Comparison of ENCODE assay signal across 8 cellular contexts in genomic region chr13:84917252-84917878, GRCh38.
DNase-seq lines count a peak whose midpoint lies in the region; ATAC-seq and TF ChIP-seq lines count a peak whose summit lies in the region.

No MANE protein-coding gene starts in this region.

- no peaks in the 10 kb centered on the region for H3K9me2 ChIP-seq in SK-N-SH
- no peaks in the 10 kb centered on the region for H3K9me2 ChIP-seq in hepatocyte (replicated peaks; ENCODE audit: insufficient read depth)

- H3F3A ChIP-seq in SK-N-SH (replicated peaks; ENCODE audit: insufficient read depth) = no peaks in the 10 kb centered on the region

- CTCF ChIA-PET in SK-N-SH (lab: Yijun Ruan, JAX) = interaction anchor here (0.7 to 1.0 kb wide), 3 partner anchors 21 to 889 kb away, joined by 3 read pairs; partner anchors contain the start of gene SLITRK6

- TF ChIP-seq CTCF in AG09319 (IDR thresholded peaks at IDR 0.05; ENCODE audit: low read depth, low read length) = peak; percentile 31
- TF ChIP-seq CTCF in SK-N-SH (IDR thresholded peaks at IDR 0.05) = peak; percentile 72
- TF ChIP-seq CTCF in hepatocyte (IDR thresholded peaks at IDR 0.05; ENCODE audit: poor library complexity) = peak; percentile 70
- TF ChIP-seq CTCF in coronary artery (IDR thresholded peaks at IDR 0.05) = no peak

- H3K4me2 ChIP-seq in SK-N-SH = no peak overlapping the region
- H3K4me2 ChIP-seq in hepatocyte = no peak overlapping the region

- H3K4me3 Mint-ChIP-seq in activated T-cell treated with anti-CD3 and anti-CD28 coated beads, Interleukin-2, amount 50 U/mL, for 24 hours = no peak overlapping the region

- H3K79me2 ChIP-seq in SK-N-SH (ENCODE audit: insufficient read depth) (no peaks in the 10 kb centered on the region), hepatocyte (no peaks in the 10 kb centered on the region)

- TF ChIP-seq RAD21 in SK-N-SH (IDR thresholded peaks at IDR 0.05; ENCODE audit: low read length) = peak; percentile 57

- H3K27me3 ChIP-seq in SK-N-SH (ENCODE audit: insufficient read depth) (no peaks in the 10 kb centered on the region), hepatocyte (no peaks in the 10 kb centered on the region)

- DNase-seq in AG09319 (ENCODE audit: extremely low read depth, low read depth) = no peak
- DNase-seq in SK-N-SH = peak; percentile 34
- DNase-seq in hepatocyte (ENCODE audit: low spot score) = peak; percentile 35
- no peak for DNase-seq in coronary artery (ENCODE audit: low spot score)
- no peak for DNase-seq in activated T-cell treated with anti-CD3 and anti-CD28 coated beads, Interleukin-2, amount 50 U/mL, for 24 hours

- H3K27ac Mint-ChIP-seq in activated T-cell treated with anti-CD3 and anti-CD28 coated beads, Interleukin-2, amount 50 U/mL, for 24 hours = no peak overlapping the region

- 29% methylated on average over 4 of the region's 4 CpGs for WGBS in SK-N-SH (ENCODE audit: low lambda C conversion rate)
- WGBS in hepatocyte (ENCODE audit: low lambda C conversion rate, missing lambda C conversion rate) = 50% methylated on average over 4 of the region's 4 CpGs

- no peak overlapping the region for H3K4me3 ChIP-seq in SK-N-SH (ENCODE audit: low read depth in 2 of 2, low read length in 1 of 2)
- no peak overlapping the region for H3K4me3 ChIP-seq in hepatocyte
- no peak overlapping the region for H3K4me3 ChIP-seq in coronary artery

- H4K20me1 ChIP-seq in SK-N-SH (ENCODE audit: insufficient read depth) (no peaks in the 10 kb centered on the region), hepatocyte (ENCODE audit: insufficient read depth, poor library complexity, severe bottlenecking) (no peaks in the 10 kb centered on the region)

- H3K9me3 Mint-ChIP-seq in activated T-cell treated with anti-CD3 and anti-CD28 coated beads, Interleukin-2, amount 50 U/mL, for 24 hours = no peaks in the 10 kb centered on the region

- ATAC-seq in HG03432 (IDR thresholded peaks at IDR 0.05; ENCODE audit: unreplicated experiment) = peak; percentile 62
- no peak for ATAC-seq in GM18517 (IDR thresholded peaks at IDR 0.05; ENCODE audit: unreplicated experiment)
- no peak for ATAC-seq in HG02623 (IDR thresholded peaks at IDR 0.05; ENCODE audit: unreplicated experiment)

- H3K9ac ChIP-seq in SK-N-SH = no peak overlapping the region

- H3K9me3 ChIP-seq in SK-N-SH (no peaks in the 10 kb centered on the region), hepatocyte (ENCODE audit: low read depth) (no peaks in the 10 kb centered on the region)

- H3K27ac ChIP-seq in SK-N-SH (ENCODE audit: low read depth in 2 of 2, low read length in 1 of 2) (peak overlapping the region in 1 of 2 experiments; percentile 43; a peak in 1 of 4 replicates), hepatocyte (no peak overlapping the region), coronary artery (no peak overlapping the region)

- POLR2A ChIA-PET in SK-N-SH (lab: Yijun Ruan, JAX) = no interaction called here

- no peaks in the 10 kb centered on the region for H3K36me3 Mint-ChIP-seq in activated T-cell treated with anti-CD3 and anti-CD28 coated beads, Interleukin-2, amount 50 U/mL, for 24 hours (ENCODE audit: low read depth)

- no peaks in the 10 kb centered on the region for H3K27me3 Mint-ChIP-seq in activated T-cell treated with anti-CD3 and anti-CD28 coated beads, Interleukin-2, amount 50 U/mL, for 24 hours

- no peak overlapping the region for H2AFZ ChIP-seq in SK-N-SH (ENCODE audit: low read depth)
- no peak overlapping the region for H2AFZ ChIP-seq in hepatocyte

- H3K36me3 ChIP-seq in SK-N-SH (replicated peaks in 1 of 2; ENCODE audit: control insufficient read depth in 1 of 2, insufficient read depth in 2 of 2, low read length in 1 of 2) (no peaks in the 10 kb centered on the region), hepatocyte (replicated peaks; ENCODE audit: insufficient read depth, low read depth) (no peaks in the 10 kb centered on the region)

- no peaks in the 10 kb centered on the region; a peak in 1 of 4 replicates for H3K4me1 ChIP-seq in SK-N-SH (ENCODE audit: control insufficient read depth in 1 of 2, insufficient read depth in 2 of 2, low read depth in 1 of 2, low read length in 1 of 2)
- no peaks in the 10 kb centered on the region for H3K4me1 ChIP-seq in hepatocyte (ENCODE audit: insufficient read depth)

- no peak for TF ChIP-seq EP300 in SK-N-SH (IDR thresholded peaks at IDR 0.05; ENCODE audit: borderline replicate concordance in 1 of 2, low read depth in 1 of 2, low read length in 1 of 2)

- no peaks in the 10 kb centered on the region for H3K4me1 Mint-ChIP-seq in activated T-cell treated with anti-CD3 and anti-CD28 coated beads, Interleukin-2, amount 50 U/mL, for 24 hours (ENCODE audit: low read depth)

TF ChIP-seq in SK-N-SH, 30 proteins besides CTCF, POLR2A, EP300 and RAD21:
- no peak for TF ChIP-seq USF1 (IDR thresholded peaks at IDR 0.05; ENCODE audit: borderline replicate concordance, low read depth)
- TF ChIP-seq EZH2phosphoT487 (IDR thresholded peaks at IDR 0.05; ENCODE audit: borderline replicate concordance, low read depth) = no peak
- peak; percentile 27 for TF ChIP-seq SMC3 (IDR thresholded peaks at IDR 0.05; ENCODE audit: low read depth, low read length)
- TF ChIP-seq TAF1 (IDR thresholded peaks at IDR 0.05; ENCODE audit: borderline replicate concordance, low read depth, low read length) = no peak
- no peak for TF ChIP-seq NFIC (IDR thresholded peaks at IDR 0.05; ENCODE audit: borderline replicate concordance)
- no peak for TF ChIP-seq TEAD4 (IDR thresholded peaks at IDR 0.05; ENCODE audit: borderline replicate concordance, insufficient read depth)
TF ChIP-seq in SK-N-SH: peak in this region for 1.

Comparison
In these comparisons a context has a peak if more than half of its experiments do, and no peak if none do; other contexts are left out.
1. DNase-seq: peak in SK-N-SH (single experiment) and hepatocyte (single experiment); none in AG09319 (single experiment), coronary artery (single experiment) and activated T-cell treated with anti-CD3 and anti-CD28 coated beads, Interleukin-2, amount 50 U/mL, for 24 hours (single experiment).